16 cellular contexts compared by ENCODE assay signal in genomic region chr17:31739300-31739699, GRCh38.
A peak's percentile ranks its signal among the peaks of the same experiment; 100 is the strongest.
DNase-seq lines count a peak whose midpoint lies in the region; ATAC-seq and TF ChIP-seq lines count a peak whose summit lies in the region.
"Had no signal": no experiment of that assay in that cellular context is flagged by ENCODE, and none has a peak within 500 bp of the region (broad histone marks: within the 10 kb centered on the region; RNA-seq: fewer than 3 reads in every experiment).

No MANE protein-coding gene starts in this region.

- H3K4me3 Mint-ChIP-seq in chondrocyte (ENCODE audit: unreplicated experiment) = no peak overlapping the region
- H3K4me3 Mint-ChIP-seq in activated naive CD8-positive, alpha-beta T cell treated with anti-CD3 and anti-CD28 coated beads for 36 hours = no peak overlapping the region
- H3K4me3 Mint-ChIP-seq: activated CD8-positive, alpha-beta T cell treated with anti-CD3 and anti-CD28 coated beads for 36 hours; nephron had no signal

- H3K27ac ChIP-seq in IMR-90 (ENCODE audit: insufficient read depth, low read length) (peak overlapping the region; percentile 95; the same call in 1 of the 2 replicates), right cardiac atrium (ENCODE audit: low read length) (peak overlapping the region; percentile 4), tibial artery (peak overlapping the region; percentile 56 to 67)
- H3K27ac ChIP-seq in effector memory CD4-positive, alpha-beta T cell (ENCODE audit: insufficient read depth, low read length, poor library complexity, severe bottlenecking) = no peak overlapping the region
- H3K27ac ChIP-seq: cardiac muscle cell, HL-60 had no signal

- H3K27ac Mint-ChIP-seq in chondrocyte (ENCODE audit: unreplicated experiment) = peak overlapping the region; percentile 84
- no peak overlapping the region for H3K27ac Mint-ChIP-seq in activated naive CD8-positive, alpha-beta T cell treated with anti-CD3 and anti-CD28 coated beads for 36 hours
- H3K27ac Mint-ChIP-seq: activated CD8-positive, alpha-beta T cell treated with anti-CD3 and anti-CD28 coated beads for 36 hours had no signal

- H3K27me3 ChIP-seq in IMR-90 (ENCODE audit: control insufficient read depth, insufficient read depth, low read length) = no peaks in the 10 kb centered on the region
- H3K27me3 ChIP-seq in right cardiac atrium (ENCODE audit: control insufficient read depth, insufficient read depth) = no peaks in the 10 kb centered on the region
- H3K27me3 ChIP-seq in tibial artery = no peaks in the 10 kb centered on the region
- H3K27me3 ChIP-seq in effector memory CD4-positive, alpha-beta T cell (replicated peaks; ENCODE audit: control insufficient read depth, insufficient read depth, low read length, poor library complexity, severe bottlenecking) = no peaks in the 10 kb centered on the region
- H3K27me3 ChIP-seq: cardiac muscle cell had no signal

- peak overlapping the region; percentile 70 for H2AK9ac ChIP-seq in IMR-90 (replicated peaks; ENCODE audit: low read depth, low read length, poor library complexity)

- peak overlapping the region; percentile 76 for H4K91ac ChIP-seq in IMR-90 (ENCODE audit: insufficient read depth, low read depth, low read length)

- no peak for TF ChIP-seq POLR2A in IMR-90 (IDR thresholded peaks at IDR 0.05; ENCODE audit: low read depth, low read length)

- no peaks in the 10 kb centered on the region for H4K20me1 ChIP-seq in IMR-90 (ENCODE audit: insufficient read depth, low read length)

- H3K36me3 Mint-ChIP-seq in chondrocyte (ENCODE audit: low read depth) = no peaks in the 10 kb centered on the region
- H3K36me3 Mint-ChIP-seq in activated naive CD8-positive, alpha-beta T cell treated with anti-CD3 and anti-CD28 coated beads for 36 hours = no peaks in the 10 kb centered on the region

- H4K8ac ChIP-seq in IMR-90 (ENCODE audit: low read depth in 2 of 2, low read length in 2 of 2) = peak overlapping the region; percentile 80 to 88; a peak in 3 of 4 replicates

- ATAC-seq in IMR-90 (ENCODE audit: low read depth) (peak; percentile 16), right cardiac atrium (peak; percentile 57 to 75), GM19351 (IDR thresholded peaks at IDR 0.05; ENCODE audit: unreplicated experiment) (no peak)
- ATAC-seq: activated CD8-positive, alpha-beta T cell treated with anti-CD3 and anti-CD28 coated beads for 36 hours had no signal

- H3K79me1 ChIP-seq in IMR-90 (ENCODE audit: low read depth in 1 of 2, low read length in 2 of 2) = no peaks in the 10 kb centered on the region

- H2AK5ac ChIP-seq in IMR-90 (ENCODE audit: low read depth, low read length) = peak overlapping the region; percentile 72

- TF ChIP-seq RAD21 in IMR-90 (IDR thresholded peaks at IDR 0.05; ENCODE audit: low read length) = no peak

- dilution Hi-C loops in IMR-90 (cut with HindIII; ENCODE audit: low sequenced_read_pairs, unreplicated experiment) = no loop called here

- DNase-seq in IMR-90 = peak; percentile 91
- no peak for DNase-seq in chondrocyte (ENCODE audit: low spot score)
- no peak for DNase-seq in right cardiac atrium
- DNase-seq in tibial artery = no peak
- DNase-seq in activated naive CD8-positive, alpha-beta T cell treated with anti-CD3 and anti-CD28 coated beads for 36 hours = no peak
- DNase-seq in DMS 273 treated with DMSO at 0.1 percent for 48 hours (lab: John Stamatoyannopoulos, UW) = no peak
- no peak for DNase-seq in effector memory CD4-positive, alpha-beta T cell
- DNase-seq: activated CD8-positive, alpha-beta T cell treated with anti-CD3 and anti-CD28 coated beads for 36 hours; activated gamma-delta T cell; MV-4-11; RPMI8226; T1000 had no signal

- no peaks in the 10 kb centered on the region for H3K36me3 ChIP-seq in IMR-90 (ENCODE audit: control insufficient read depth, insufficient read depth, low read length)
- no peaks in the 10 kb centered on the region for H3K36me3 ChIP-seq in tibial artery
- no peaks in the 10 kb centered on the region for H3K36me3 ChIP-seq in effector memory CD4-positive, alpha-beta T cell (ENCODE audit: control insufficient read depth, insufficient read depth, low read length)
- H3K36me3 ChIP-seq: cardiac muscle cell had no signal

- H3K9me1 ChIP-seq in IMR-90 (ENCODE audit: insufficient read depth, low read length) = peaks cover 19% of the 10 kb centered on the region

- peaks cover 2% of the 10 kb centered on the region for H3K9me3 Mint-ChIP-seq in chondrocyte (ENCODE audit: low read depth)
- H3K9me3 Mint-ChIP-seq in activated naive CD8-positive, alpha-beta T cell treated with anti-CD3 and anti-CD28 coated beads for 36 hours = no peaks in the 10 kb centered on the region
- H3K9me3 Mint-ChIP-seq: activated CD8-positive, alpha-beta T cell treated with anti-CD3 and anti-CD28 coated beads for 36 hours had no signal

- H2BK20ac ChIP-seq in IMR-90 (ENCODE audit: low read depth, low read length) = peak overlapping the region; percentile 94

- no peak overlapping the region for H3K4me2 ChIP-seq in IMR-90 (ENCODE audit: low read depth, low read length)

- H2BK5ac ChIP-seq in IMR-90 (ENCODE audit: low read depth, low read length, poor library complexity, severe bottlenecking) = peak overlapping the region; percentile 93

- peak overlapping the region; percentile 75 for H3K4ac ChIP-seq in IMR-90 (ENCODE audit: low read depth, low read length)

- no peaks in the 10 kb centered on the region for H3K27me3 Mint-ChIP-seq in chondrocyte (ENCODE audit: low read depth)
- peaks cover 22% of the 10 kb centered on the region for H3K27me3 Mint-ChIP-seq in activated naive CD8-positive, alpha-beta T cell treated with anti-CD3 and anti-CD28 coated beads for 36 hours

- no peak overlapping the region for H3K9ac ChIP-seq in IMR-90 (ENCODE audit: low read depth, low read length)

- in situ Hi-C loops in IMR-90 (cut with MboI; ENCODE audit: low sequenced_read_pairs) = no loop called here

- no TSS peak for BruUV-seq in IMR-90 (replicated peaks; lab: Mats Ljungman, UMichigan)

- peak overlapping the region; percentile 28 for H2AFZ ChIP-seq in IMR-90 (replicated peaks; ENCODE audit: low read length, poor library complexity)

- intact Hi-C loops in IMR-90 (cut with micrococcal nuclease) = no loop called here
- intact Hi-C loops in right cardiac atrium (cut with DNase I) = no loop called here
- intact Hi-C loops in tibial artery (cut with DNase I; ENCODE audit: low total_unique reads) = no loop called here

- TF ChIP-seq CTCF in IMR-90 (conservative IDR thresholded peaks at IDR 0.05; ENCODE audit: low read depth, low read length) (no peak), chondrocyte (IDR thresholded peaks at IDR 0.05) (no peak), tibial artery (IDR thresholded peaks at IDR 0.05) (no peak)

- WGBS in IMR-90 (ENCODE audit: extremely low coverage in 2 of 2, insufficient read length in 1 of 2), 2 experiments = no CpG with 5 or more reads among the region's 1 CpG
- 72% methylated on average over 1 of the region's 1 CpG for WGBS in right cardiac atrium

- peak overlapping the region; percentile 58; the same call in 2 of the 3 replicates for H2BK15ac ChIP-seq in IMR-90 (ENCODE audit: low read depth, low read length)

- H3K9me3 ChIP-seq in IMR-90 (ENCODE audit: control insufficient read depth, insufficient read depth, low read length) = no peaks in the 10 kb centered on the region
- no peaks in the 10 kb centered on the region for H3K9me3 ChIP-seq in right cardiac atrium (ENCODE audit: control insufficient read depth, low read length)
- H3K9me3 ChIP-seq in tibial artery = no peaks in the 10 kb centered on the region
- no peaks in the 10 kb centered on the region for H3K9me3 ChIP-seq in effector memory CD4-positive, alpha-beta T cell (ENCODE audit: control insufficient read depth, low read length)

- CTCF ChIA-PET in IMR-90 (lab: Yijun Ruan, JAX) = interaction anchor here (0.6 to 0.7 kb wide), 2 partner anchors 145 to 669 kb away, joined by 3 to 6 read pairs; no protein-coding TSS in a partner anchor

- H3K18ac ChIP-seq in IMR-90 (ENCODE audit: low read depth, low read length) = peak overlapping the region; percentile 95

- peak overlapping the region; percentile 98 for H2BK120ac ChIP-seq in IMR-90 (ENCODE audit: low read depth, low read length)

- peaks cover 66% of the 10 kb centered on the region for H3K4me1 Mint-ChIP-seq in chondrocyte (ENCODE audit: low read depth)
- H3K4me1 Mint-ChIP-seq in activated naive CD8-positive, alpha-beta T cell treated with anti-CD3 and anti-CD28 coated beads for 36 hours = no peaks in the 10 kb centered on the region

- peaks cover 26% of the 10 kb centered on the region for H3K4me1 ChIP-seq in IMR-90 (ENCODE audit: control insufficient read depth, insufficient read depth, low read length)
- peaks cover 5% of the 10 kb centered on the region for H3K4me1 ChIP-seq in right cardiac atrium (ENCODE audit: control insufficient read depth, insufficient read depth, low read length)
- peaks cover 0 to 81% (median 35%) of the 10 kb centered on the region in 4 donors for H3K4me1 ChIP-seq in tibial artery
- no peaks in the 10 kb centered on the region for H3K4me1 ChIP-seq in effector memory CD4-positive, alpha-beta T cell (ENCODE audit: control insufficient read depth, insufficient read depth, low read length, poor library complexity, severe bottlenecking)

- H3K4me3 ChIP-seq in IMR-90 (ENCODE audit: insufficient read depth, low read depth, low read length) = no peak overlapping the region
- H3K4me3 ChIP-seq in right cardiac atrium (ENCODE audit: low read length) = no peak overlapping the region
- no peak overlapping the region for H3K4me3 ChIP-seq in tibial artery
- H3K4me3 ChIP-seq in effector memory CD4-positive, alpha-beta T cell (ENCODE audit: insufficient read depth, low read depth, low read length, poor library complexity, severe bottlenecking) = no peak overlapping the region
- H3K4me3 ChIP-seq: cardiac muscle cell had no signal

- peak overlapping the region; percentile 5; the same call in 1 of the 2 replicates for H3K56ac ChIP-seq in IMR-90 (ENCODE audit: extremely low read depth, insufficient read depth, low read length)

- POLR2A ChIA-PET in IMR-90 (lab: Charles Lee; ENCODE audit: unreplicated experiment) = no interaction called here

- H3K23ac ChIP-seq in IMR-90 (ENCODE audit: low read depth, low read length) = peak overlapping the region; percentile 74; the same call in 1 of the 2 replicates

- peak overlapping the region; percentile 90 for H3K14ac ChIP-seq in IMR-90 (replicated peaks; ENCODE audit: low read depth, low read length)

- peak overlapping the region; percentile 89 for H4K5ac ChIP-seq in IMR-90 (ENCODE audit: low read depth, low read length)

TF ChIP-seq in IMR-90, 13 proteins besides CTCF, POLR2A, EP300 and RAD21:
- TF ChIP-seq RCOR1 (IDR thresholded peaks at IDR 0.05; ENCODE audit: insufficient replicate concordance, low read length) (peak; percentile 77), USF2 (IDR thresholded peaks at IDR 0.05; ENCODE audit: low read depth, low read length) (no peak)
TF ChIP-seq in IMR-90: peak in this region for 1.
